In genomic region chr11:64856382-64857227, GRCh38 we compare ENCODE assay signal across 8 cellular contexts. TPM values are rescaled to one million over a fixed set of nuclear protein-coding genes. Genes with fewer than 3 reads are reported as not detected.
DNase-seq lines count a peak whose midpoint lies in the region; ATAC-seq and TF ChIP-seq lines count a peak whose summit lies in the region.

No MANE protein-coding gene starts in this region.

- peaks cover 100% of the 10 kb centered on the region for H3K4me1 ChIP-seq in CD8-positive, alpha-beta T cell (ENCODE audit: insufficient read depth, low read length)
- H3K4me1 ChIP-seq in right atrium auricular region, result peaks cover 7 to 96% of the 10 kb centered on the region in 2 donors

- intact Hi-C loops in CD8-positive, alpha-beta T cell (cut with DNase I, micrococcal nuclease), result no loop called here

- H3K36me3 Mint-ChIP-seq in CD8-positive, alpha-beta T cell, result peaks cover 55% of the 10 kb centered on the region

- POLR2A ChIA-PET in CD8-positive, alpha-beta T cell (lab: Charles Lee), result interaction anchor here (0.6 to 23.9 kb wide), 5 partner anchors 5 to 265 kb away, joined by 3 to 810 read pairs (median 133); partner anchors contain the start of genes EHD1, FAU and MRPL49

- no peak for TF ChIP-seq CTCF in CD8-positive, alpha-beta T cell (IDR thresholded peaks at IDR 0.05)
- TF ChIP-seq CTCF in right atrium auricular region (IDR thresholded peaks at IDR 0.05), result no peak

- no peaks in the 10 kb centered on the region for H3K9me3 ChIP-seq in CD8-positive, alpha-beta T cell (ENCODE audit: low read length)
- H3K9me3 ChIP-seq in right atrium auricular region, result no peaks in the 10 kb centered on the region

- no peaks in the 10 kb centered on the region for H3K9me3 Mint-ChIP-seq in CD8-positive, alpha-beta T cell

- H3K27ac ChIP-seq in CD8-positive, alpha-beta T cell (ENCODE audit: low read depth, low read length), result peak overlapping the region; percentile 30
- H3K27ac ChIP-seq in right atrium auricular region, result peak overlapping the region; percentile 72 to 87

- peaks cover 21% of the 10 kb centered on the region for H3K36me3 ChIP-seq in CD8-positive, alpha-beta T cell (ENCODE audit: insufficient read depth, low read length)
- peaks cover 40% of the 10 kb centered on the region for H3K36me3 ChIP-seq in right atrium auricular region
- H3K36me3 ChIP-seq in H7 (replicated peaks; ENCODE audit: control insufficient read depth, insufficient read depth, low read length), result no peaks in the 10 kb centered on the region; the same call in none of the 2 replicates

- peak in 2 of 7 experiments; percentile 43 to 44 for DNase-seq in CD8-positive, alpha-beta T cell
- DNase-seq in NCI-H226, result peak; percentile 81
- DNase-seq in activated naive CD4-positive, alpha-beta T cell treated with anti-CD3 and anti-CD28 coated beads, Interleukin-2, amount 50 U/mL, for 16 hours, result peak; percentile 44
- peak; percentile 94 for DNase-seq in right atrium auricular region (ENCODE audit: low spot score)
- peak; percentile 85 for DNase-seq in stimulated activated CD4-positive, alpha-beta T cell treated with anti-CD3 and anti-CD28 coated beads, Interleukin-1b, Interleukin-23, amount 100 ng/mL, for 48 hours
- DNase-seq in H7, result no peak

- H3K27ac Mint-ChIP-seq in CD8-positive, alpha-beta T cell, result peak overlapping the region; percentile 90

- peaks cover 89% of the 10 kb centered on the region for H3K4me1 Mint-ChIP-seq in CD8-positive, alpha-beta T cell (ENCODE audit: low read depth)

- CTCF ChIA-PET in CD8-positive, alpha-beta T cell (lab: Charles Lee), result interaction anchor here (16.3 to 35.6 kb wide), 3 partner anchors 5 to 30 kb away, joined by 397 to 1398 read pairs (median 397); partner anchors contain the start of genes CDC42BPG and EHD1

- H3K4me3 Mint-ChIP-seq in CD8-positive, alpha-beta T cell, result peak overlapping the region; percentile 57

- no peak for ATAC-seq in CD8-positive, alpha-beta T cell
- ATAC-seq in GM21786 (IDR thresholded peaks at IDR 0.05; ENCODE audit: unreplicated experiment), result no peak
- ATAC-seq in HG03108 (IDR thresholded peaks at IDR 0.05; ENCODE audit: unreplicated experiment), result no peak

- H3K27me3 Mint-ChIP-seq in CD8-positive, alpha-beta T cell (ENCODE audit: low read depth), result no peaks in the 10 kb centered on the region

- no peak overlapping the region for H3K4me3 ChIP-seq in CD8-positive, alpha-beta T cell (ENCODE audit: low read depth, low read length)
- H3K4me3 ChIP-seq in right atrium auricular region (no peak overlapping the region), H7 (ENCODE audit: insufficient read depth, low read depth, low read length) (no peak overlapping the region)

- H3K27me3 ChIP-seq in CD8-positive, alpha-beta T cell (ENCODE audit: insufficient read depth, low read length), result no peaks in the 10 kb centered on the region
- H3K27me3 ChIP-seq in right atrium auricular region (no peaks in the 10 kb centered on the region), H7 (ENCODE audit: control insufficient read depth, insufficient read depth, low read length) (no peaks in the 10 kb centered on the region)

RNA-seq across cellular contexts. Expression of gene CDC42BPG, which starts 12.2 kb away (rescaled TPM):
- total RNA-seq in CD8-positive, alpha-beta T cell, result 1 to 10 TPM; 6.5 to 7.9 TPM
- total RNA-seq in right atrium auricular region, result 1 to 10 TPM in 1 of 2 donors, under 1 TPM in 1; 0.33 to 1.0 TPM
- total RNA-seq in H7 (2014; rRNA removed; shearing (Covaris generic)), result 2.3 and 2.6 TPM in 2 replicates

RNA-seq across cellular contexts. Expression of gene EHD1, which starts 21.8 kb away (rescaled TPM):
- total RNA-seq in CD8-positive, alpha-beta T cell, result 100 to 1,000 TPM; 187 to 212 TPM
- 10 to 100 TPM; 29.5 to 34.1 TPM for total RNA-seq in right atrium auricular region
- total RNA-seq in H7 (2014; rRNA removed; shearing (Covaris generic)), result 23.7 and 30.2 TPM in 2 replicates

RNA-seq across cellular contexts. Expression of gene MEN1, which starts 46.3 kb away (rescaled TPM):
- 10 to 100 TPM; 17.6 to 19.1 TPM for total RNA-seq in CD8-positive, alpha-beta T cell
- total RNA-seq in right atrium auricular region, result 1 to 10 TPM; 7.2 to 9.8 TPM
- total RNA-seq in H7 (2014; rRNA removed; shearing (Covaris generic)), result 31.7 and 40.0 TPM in 2 replicates

RNA-seq across cellular contexts. Expression of gene MAP4K2, which starts 53.6 kb away (rescaled TPM):
- total RNA-seq in CD8-positive, alpha-beta T cell, result 10 to 100 TPM; 56.2 to 60.1 TPM
- total RNA-seq in right atrium auricular region, result 10 to 100 TPM; 19.4 to 20.4 TPM
- total RNA-seq in H7 (2014; rRNA removed; shearing (Covaris generic)), result 24.5 and 29.7 TPM in 2 replicates
